ENCODE assay signal across 30 cellular contexts in the genomic region with DNA sequence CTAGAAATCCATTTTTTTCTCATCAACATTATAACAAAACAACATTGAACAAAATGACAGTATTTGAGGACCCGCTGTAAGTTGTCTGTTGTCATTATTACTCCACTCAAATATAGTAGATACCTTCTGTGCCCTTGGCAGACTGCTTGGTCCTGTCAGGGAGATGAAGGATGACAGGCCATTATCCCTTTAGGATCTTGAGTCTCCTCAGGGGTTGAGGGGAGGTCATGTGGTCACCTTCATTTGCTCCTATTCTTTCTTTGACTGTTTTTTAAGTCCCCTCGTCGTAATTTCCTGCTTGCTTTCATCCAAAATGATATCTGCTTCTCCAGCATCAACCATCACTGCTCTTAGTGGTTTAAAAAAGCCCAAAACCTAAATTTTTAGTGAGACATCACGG.
"Had no signal": no experiment of that assay in that cellular context is flagged by ENCODE, and none has a peak within 500 bp of the region (broad histone marks: within the 10 kb centered on the region; RNA-seq: fewer than 3 reads in every experiment).

No MANE protein-coding gene starts in this region.

- H3K9ac ChIP-seq: KMS-11 had no signal

- H3K27ac Mint-ChIP-seq: activated CD4-positive, alpha-beta T cell treated with anti-CD3 and anti-CD28 coated beads, Interleukin-2, amount 10 ng/mL, durations not matched to agents 7 days and 5 days; activated CD8-positive, alpha-beta T cell treated with anti-CD3 and anti-CD28 coated beads, Interleukin-2, amount 10 ng/mL, durations not matched to agents 7 days and 5 days had no signal

- H3K9me3 ChIP-seq: adrenal gland, body of pancreas, breast epithelium had no signal

- H3K27me3 ChIP-seq: adrenal gland, body of pancreas, breast epithelium had no signal

- DNase-seq: activated CD4-positive, alpha-beta T cell treated with anti-CD3 and anti-CD28 coated beads for 1 hour; activated CD4-positive, alpha-beta T cell treated with anti-CD3 and anti-CD28 coated beads, Interleukin-2, amount 10 ng/mL, durations not matched to agents 7 days and 5 days; activated CD4-positive, alpha-beta T cell treated with anti-CD3 and anti-CD28 coated beads, Interleukin-2, amount 50 U/mL, for 48 hours; activated CD4-positive, CD25-positive, alpha-beta regulatory T cell; activated CD8-positive, alpha-beta T cell treated with anti-CD3 and anti-CD28 coated beads, Interleukin-2, amount 10 ng/mL, durations not matched to agents 7 days and 5 days; activated effector memory CD4-positive, alpha-beta T cell treated with Interleukin-2 at 50 U/mL for 16 hours; activated naive CD4-positive, alpha-beta T cell treated with anti-CD3 and anti-CD28 coated beads, Interleukin-2, amount 50 U/mL, for 16 hours; activated T-cell treated with anti-CD3 and anti-CD28 coated beads, Interleukin-2, amount 50 U/mL, for 4 hours; adrenal gland; body of pancreas; NCI-H1092 treated with DMSO at 0.1 percent for 48 hours; NCI-H1417; NCI-H187 treated with DMSO at 0.1 percent for 48 hours; NCI-H2081; NCI-H345; NCI-H524 treated with DMSO at 0.1 percent for 48 hours; NCI-H748 treated with DMSO at 0.1 percent for 48 hours; PC-9; SIG-M5; SW 1271; T-helper 1 cell; T-helper 2 cell; T-helper 9 cell; WERI-Rb-1 had no signal

- H3K4me3 ChIP-seq: adrenal gland, body of pancreas, breast epithelium, PC-9 had no signal

- H3K4me2 ChIP-seq: KMS-11, PC-9 had no signal

- H3K4me3 Mint-ChIP-seq: activated CD4-positive, alpha-beta T cell treated with anti-CD3 and anti-CD28 coated beads, Interleukin-2, amount 10 ng/mL, durations not matched to agents 7 days and 5 days; activated CD8-positive, alpha-beta T cell treated with anti-CD3 and anti-CD28 coated beads, Interleukin-2, amount 10 ng/mL, durations not matched to agents 7 days and 5 days; activated T-cell treated with anti-CD3 and anti-CD28 coated beads, Interleukin-2, amount 50 U/mL, for 4 hours had no signal

- H3K27ac ChIP-seq: adrenal gland, body of pancreas, breast epithelium, KMS-11, PC-9, RWPE1, WERI-Rb-1 had no signal

- FAIRE-seq: astrocyte, RCC 7860 had no signal

- H3K9me3 Mint-ChIP-seq: activated CD4-positive, alpha-beta T cell treated with anti-CD3 and anti-CD28 coated beads, Interleukin-2, amount 10 ng/mL, durations not matched to agents 7 days and 5 days; activated T-cell treated with anti-CD3 and anti-CD28 coated beads, Interleukin-2, amount 50 U/mL, for 4 hours had no signal

- H3K36me3 ChIP-seq: adrenal gland, breast epithelium, WERI-Rb-1 had no signal

- H2AFZ ChIP-seq: PC-9 had no signal

- ATAC-seq: activated CD8-positive, alpha-beta T cell treated with anti-CD3 and anti-CD28 coated beads, Interleukin-2, amount 10 ng/mL, durations not matched to agents 7 days and 5 days; activated T-cell treated with anti-CD3 and anti-CD28 coated beads, Interleukin-2, amount 50 U/mL, for 4 hours; body of pancreas; Right ventricle myocardium inferior had no signal
